1 cellular context compared by ENCODE assay signal in the genomic region with DNA sequence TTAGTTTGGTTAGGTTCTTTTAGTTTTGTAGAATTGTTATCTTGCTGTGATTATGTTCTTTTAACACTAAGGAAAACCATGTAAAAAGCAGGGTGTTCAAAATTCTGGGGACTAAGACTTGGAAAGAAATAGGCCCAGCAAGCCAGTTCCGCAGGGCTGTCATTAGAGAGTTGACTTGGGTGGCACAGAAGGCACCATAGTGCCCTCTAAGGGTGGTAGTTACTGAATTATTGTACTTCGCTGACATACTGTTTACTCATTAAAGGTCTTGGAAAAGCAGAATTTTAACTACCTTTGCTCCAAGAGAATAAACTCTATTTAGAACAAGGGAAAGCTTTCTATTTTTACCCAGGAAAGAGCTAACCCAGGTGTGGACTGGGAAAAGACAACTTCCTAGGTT.
TF ChIP-seq lines count a peak whose summit lies in the region.

No MANE protein-coding gene starts in this region.

TF ChIP-seq in H1, 55 proteins besides CTCF, POLR2A, EP300 and RAD21 (continued from another document):
- TF ChIP-seq, protein P1, sequence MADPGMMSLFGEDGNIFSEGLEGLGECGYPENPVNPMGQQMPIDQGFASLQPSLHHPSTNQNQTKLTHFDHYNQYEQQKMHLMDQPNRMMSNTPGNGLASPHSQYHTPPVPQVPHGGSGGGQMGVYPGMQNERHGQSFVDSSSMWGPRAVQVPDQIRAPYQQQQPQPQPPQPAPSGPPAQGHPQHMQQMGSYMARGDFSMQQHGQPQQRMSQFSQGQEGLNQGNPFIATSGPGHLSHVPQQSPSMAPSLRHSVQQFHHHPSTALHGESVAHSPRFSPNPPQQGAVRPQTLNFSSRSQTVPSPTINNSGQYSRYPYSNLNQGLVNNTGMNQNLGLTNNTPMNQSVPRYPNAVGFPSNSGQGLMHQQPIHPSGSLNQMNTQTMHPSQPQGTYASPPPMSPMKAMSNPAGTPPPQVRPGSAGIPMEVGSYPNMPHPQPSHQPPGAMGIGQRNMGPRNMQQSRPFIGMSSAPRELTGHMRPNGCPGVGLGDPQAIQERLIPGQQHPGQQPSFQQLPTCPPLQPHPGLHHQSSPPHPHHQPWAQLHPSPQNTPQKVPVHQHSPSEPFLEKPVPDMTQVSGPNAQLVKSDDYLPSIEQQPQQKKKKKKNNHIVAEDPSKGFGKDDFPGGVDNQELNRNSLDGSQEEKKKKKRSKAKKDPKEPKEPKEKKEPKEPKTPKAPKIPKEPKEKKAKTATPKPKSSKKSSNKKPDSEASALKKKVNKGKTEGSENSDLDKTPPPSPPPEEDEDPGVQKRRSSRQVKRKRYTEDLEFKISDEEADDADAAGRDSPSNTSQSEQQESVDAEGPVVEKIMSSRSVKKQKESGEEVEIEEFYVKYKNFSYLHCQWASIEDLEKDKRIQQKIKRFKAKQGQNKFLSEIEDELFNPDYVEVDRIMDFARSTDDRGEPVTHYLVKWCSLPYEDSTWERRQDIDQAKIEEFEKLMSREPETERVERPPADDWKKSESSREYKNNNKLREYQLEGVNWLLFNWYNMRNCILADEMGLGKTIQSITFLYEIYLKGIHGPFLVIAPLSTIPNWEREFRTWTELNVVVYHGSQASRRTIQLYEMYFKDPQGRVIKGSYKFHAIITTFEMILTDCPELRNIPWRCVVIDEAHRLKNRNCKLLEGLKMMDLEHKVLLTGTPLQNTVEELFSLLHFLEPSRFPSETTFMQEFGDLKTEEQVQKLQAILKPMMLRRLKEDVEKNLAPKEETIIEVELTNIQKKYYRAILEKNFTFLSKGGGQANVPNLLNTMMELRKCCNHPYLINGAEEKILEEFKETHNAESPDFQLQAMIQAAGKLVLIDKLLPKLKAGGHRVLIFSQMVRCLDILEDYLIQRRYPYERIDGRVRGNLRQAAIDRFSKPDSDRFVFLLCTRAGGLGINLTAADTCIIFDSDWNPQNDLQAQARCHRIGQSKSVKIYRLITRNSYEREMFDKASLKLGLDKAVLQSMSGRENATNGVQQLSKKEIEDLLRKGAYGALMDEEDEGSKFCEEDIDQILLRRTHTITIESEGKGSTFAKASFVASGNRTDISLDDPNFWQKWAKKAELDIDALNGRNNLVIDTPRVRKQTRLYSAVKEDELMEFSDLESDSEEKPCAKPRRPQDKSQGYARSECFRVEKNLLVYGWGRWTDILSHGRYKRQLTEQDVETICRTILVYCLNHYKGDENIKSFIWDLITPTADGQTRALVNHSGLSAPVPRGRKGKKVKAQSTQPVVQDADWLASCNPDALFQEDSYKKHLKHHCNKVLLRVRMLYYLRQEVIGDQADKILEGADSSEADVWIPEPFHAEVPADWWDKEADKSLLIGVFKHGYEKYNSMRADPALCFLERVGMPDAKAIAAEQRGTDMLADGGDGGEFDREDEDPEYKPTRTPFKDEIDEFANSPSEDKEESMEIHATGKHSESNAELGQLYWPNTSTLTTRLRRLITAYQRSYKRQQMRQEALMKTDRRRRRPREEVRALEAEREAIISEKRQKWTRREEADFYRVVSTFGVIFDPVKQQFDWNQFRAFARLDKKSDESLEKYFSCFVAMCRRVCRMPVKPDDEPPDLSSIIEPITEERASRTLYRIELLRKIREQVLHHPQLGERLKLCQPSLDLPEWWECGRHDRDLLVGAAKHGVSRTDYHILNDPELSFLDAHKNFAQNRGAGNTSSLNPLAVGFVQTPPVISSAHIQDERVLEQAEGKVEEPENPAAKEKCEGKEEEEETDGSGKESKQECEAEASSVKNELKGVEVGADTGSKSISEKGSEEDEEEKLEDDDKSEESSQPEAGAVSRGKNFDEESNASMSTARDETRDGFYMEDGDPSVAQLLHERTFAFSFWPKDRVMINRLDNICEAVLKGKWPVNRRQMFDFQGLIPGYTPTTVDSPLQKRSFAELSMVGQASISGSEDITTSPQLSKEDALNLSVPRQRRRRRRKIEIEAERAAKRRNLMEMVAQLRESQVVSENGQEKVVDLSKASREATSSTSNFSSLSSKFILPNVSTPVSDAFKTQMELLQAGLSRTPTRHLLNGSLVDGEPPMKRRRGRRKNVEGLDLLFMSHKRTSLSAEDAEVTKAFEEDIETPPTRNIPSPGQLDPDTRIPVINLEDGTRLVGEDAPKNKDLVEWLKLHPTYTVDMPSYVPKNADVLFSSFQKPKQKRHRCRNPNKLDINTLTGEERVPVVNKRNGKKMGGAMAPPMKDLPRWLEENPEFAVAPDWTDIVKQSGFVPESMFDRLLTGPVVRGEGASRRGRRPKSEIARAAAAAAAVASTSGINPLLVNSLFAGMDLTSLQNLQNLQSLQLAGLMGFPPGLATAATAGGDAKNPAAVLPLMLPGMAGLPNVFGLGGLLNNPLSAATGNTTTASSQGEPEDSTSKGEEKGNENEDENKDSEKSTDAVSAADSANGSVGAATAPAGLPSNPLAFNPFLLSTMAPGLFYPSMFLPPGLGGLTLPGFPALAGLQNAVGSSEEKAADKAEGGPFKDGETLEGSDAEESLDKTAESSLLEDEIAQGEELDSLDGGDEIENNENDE (IDR thresholded peaks at IDR 0.05; ENCODE audit: insufficient replicate concordance, low read length) = no peak
- TF ChIP-seq SIX5 (IDR thresholded peaks at IDR 0.05; ENCODE audit: low read depth, low read length) = no peak
- no peak for TF ChIP-seq YY1 (IDR thresholded peaks at IDR 0.05; ENCODE audit: low read depth, low read length)
- TF ChIP-seq, protein P2, sequence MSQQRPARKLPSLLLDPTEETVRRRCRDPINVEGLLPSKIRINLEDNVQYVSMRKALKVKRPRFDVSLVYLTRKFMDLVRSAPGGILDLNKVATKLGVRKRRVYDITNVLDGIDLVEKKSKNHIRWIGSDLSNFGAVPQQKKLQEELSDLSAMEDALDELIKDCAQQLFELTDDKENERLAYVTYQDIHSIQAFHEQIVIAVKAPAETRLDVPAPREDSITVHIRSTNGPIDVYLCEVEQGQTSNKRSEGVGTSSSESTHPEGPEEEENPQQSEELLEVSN (IDR thresholded peaks at IDR 0.05) = no peak
- TF ChIP-seq, protein P3, sequence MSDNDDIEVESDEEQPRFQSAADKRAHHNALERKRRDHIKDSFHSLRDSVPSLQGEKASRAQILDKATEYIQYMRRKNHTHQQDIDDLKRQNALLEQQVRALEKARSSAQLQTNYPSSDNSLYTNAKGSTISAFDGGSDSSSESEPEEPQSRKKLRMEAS (IDR thresholded peaks at IDR 0.05) = no peak
- TF ChIP-seq CEBPB (IDR thresholded peaks at IDR 0.05; ENCODE audit: low read depth, low read length) = no peak
- TF ChIP-seq SP4 (IDR thresholded peaks at IDR 0.05; ENCODE audit: low read length) = no peak
